ENCODE assay signal across 8 cellular contexts in genomic region chr2:168136392-168136977, GRCh38.
DNase-seq lines count a peak whose midpoint lies in the region; ATAC-seq, FAIRE-seq and TF ChIP-seq lines count a peak whose summit lies in the region.

No MANE protein-coding gene starts in this region.

- no peak for TF ChIP-seq POLR2A in K562 (conservative IDR thresholded peaks at IDR 0.05)

- H3K27ac ChIP-seq in DND-41 (ENCODE audit: low read length) (no peak overlapping the region), K562 (ENCODE audit: extremely low read depth, low read depth, low read length) (no peak overlapping the region), left lung (no peak overlapping the region)

- H3K9ac ChIP-seq in DND-41 (ENCODE audit: low read depth, low read length) (no peak overlapping the region), K562 (ENCODE audit: insufficient read depth in 1 of 2, low read depth in 2 of 2, low read length in 2 of 2) (no peak overlapping the region)

- H3K4me3 ChIP-seq in DND-41 (ENCODE audit: low read depth in 1 of 2, low read length in 2 of 2) = no peak overlapping the region
- H3K4me3 ChIP-seq in K562 = no peak overlapping the region
- H3K4me3 ChIP-seq in left lung = no peak overlapping the region

- BruUV-seq in K562 (replicated peaks; lab: Mats Ljungman, UMichigan) = no TSS peak

- H3K9me1 ChIP-seq in K562 (ENCODE audit: control insufficient read depth, insufficient read depth, low read length) = no peaks in the 10 kb centered on the region

- H3K9me3 ChIP-seq in DND-41 (ENCODE audit: insufficient read depth, low read length, severe bottlenecking) = no peaks in the 10 kb centered on the region
- H3K9me3 ChIP-seq in K562 (replicated peaks; ENCODE audit: control insufficient read depth, insufficient read depth, low read depth, low read length) = no peaks in the 10 kb centered on the region
- no peaks in the 10 kb centered on the region for H3K9me3 ChIP-seq in left lung

- no peak for TF ChIP-seq EP300 in K562 (IDR thresholded peaks at IDR 0.05; ENCODE audit: low read length)

- H4K20me1 ChIP-seq in DND-41 (ENCODE audit: insufficient read depth, low read length) (peaks cover 3% of the 10 kb centered on the region; the same call in 1 of the 2 replicates), K562 (replicated peaks; ENCODE audit: control insufficient read depth, insufficient read depth, low read length) (no peaks in the 10 kb centered on the region)

- DNase-seq in DND-41 (no peak), NAMALWA (ENCODE audit: low spot score) (peak; percentile 60), K562 (ENCODE audit: extremely low read depth in 1 of 4, low spot score in 3 of 4) (peak; percentile 24 to 44 (median 38)), left lung (no peak), NCI-H187 (lab: John Stamatoyannopoulos, UW) (no peak)
- DNase-seq in effector CD4-positive, alpha-beta T cell = no peak

- H3K36me3 ChIP-seq in DND-41 (ENCODE audit: insufficient read depth, low read length) = peaks cover 36% of the 10 kb centered on the region
- H3K36me3 ChIP-seq in K562 (ENCODE audit: control insufficient read depth, insufficient read depth, low read length) = no peaks in the 10 kb centered on the region
- no peaks in the 10 kb centered on the region for H3K36me3 ChIP-seq in left lung

- H2AFZ ChIP-seq in DND-41 (ENCODE audit: low read depth, low read length) = no peak overlapping the region
- H2AFZ ChIP-seq in K562 (ENCODE audit: low read depth, low read length) = no peak overlapping the region

- WGBS in K562 (ENCODE audit: insufficient coverage, low coverage, missing lambda C conversion rate) = 3% methylated on average over 2 of the region's 2 CpGs

- H3K4me1 ChIP-seq in DND-41 (ENCODE audit: insufficient read depth, low read length) (no peaks in the 10 kb centered on the region), K562 (replicated peaks in 1 of 2; ENCODE audit: control insufficient read depth in 2 of 2, insufficient read depth in 2 of 2, low read length in 2 of 2) (no peaks in the 10 kb centered on the region), left lung (no peaks in the 10 kb centered on the region)

- TF ChIP-seq CTCF in DND-41 (IDR thresholded peaks at IDR 0.05; ENCODE audit: borderline replicate concordance, extremely low read depth, low read length, poor library complexity, severe bottlenecking) = peak; percentile 68
- peak; percentile 24 to 61 (median 45); a peak in 5 of 6 replicates for TF ChIP-seq CTCF in K562 (IDR thresholded peaks at IDR 0.05 in 2 of 3, conservative IDR thresholded peaks at IDR 0.05 in 1 of 3; ENCODE audit: insufficient read depth in 2 of 3, low read depth in 1 of 3, low read length in 3 of 3)
- TF ChIP-seq CTCF in left lung (IDR thresholded peaks at IDR 0.05) = peak; percentile 43 to 47

- CTCF ChIA-PET in K562 (lab: Yijun Ruan, JAX; ENCODE audit: low intra/inter-chr PET ratio) = interaction anchor here (0.6 to 1.1 kb wide), 3 partner anchors 197 to 1000 kb away, joined by 3 to 5 read pairs (median 3); no protein-coding TSS in a partner anchor

- POLR2A ChIA-PET in K562 (lab: Yijun Ruan, JAX) = no interaction called here

- in situ Hi-C loops in K562 (cut with MboI) = no loop called here

- no peaks in the 10 kb centered on the region for H3K79me2 ChIP-seq in DND-41 (ENCODE audit: insufficient read depth, low read length)
- no peaks in the 10 kb centered on the region for H3K79me2 ChIP-seq in K562 (ENCODE audit: control insufficient read depth, insufficient read depth, low read length)

- H3K4me2 ChIP-seq in DND-41 (ENCODE audit: insufficient read depth, low read length) = no peak overlapping the region
- no peak overlapping the region for H3K4me2 ChIP-seq in K562 (ENCODE audit: insufficient read depth, low read length)

- intact Hi-C loops in K562 (cut with micrococcal nuclease) (loop anchor here (5.0 kb wide), 1 partner anchor 201 kb away; no protein-coding TSS in a partner anchor), left lung (cut with DNase I) (no loop called here)

- peak; percentile 20 to 54; a peak in 2 of 4 replicates for TF ChIP-seq RAD21 in K562 (CRISPR knock-in tag; conservative IDR thresholded peaks at IDR 0.05 in 1 of 2, IDR thresholded peaks at IDR 0.05 in 1 of 2)

- no peaks in the 10 kb centered on the region for H3K27me3 ChIP-seq in DND-41 (ENCODE audit: insufficient read depth, low read length, poor library complexity)
- H3K27me3 ChIP-seq in K562 (ENCODE audit: control insufficient read depth in 2 of 2, insufficient read depth in 2 of 2, low read length in 2 of 2) = peaks cover 0 to 6% of the 10 kb centered on the region in 2 experiments; a peak in 2 of 5 replicates
- H3K27me3 ChIP-seq in left lung = no peaks in the 10 kb centered on the region

- ATAC-seq in DND-41 (ENCODE audit: insufficient read depth, low read depth) (peak; percentile 62), GM21526 (IDR thresholded peaks at IDR 0.05; ENCODE audit: low FRiP score, unreplicated experiment) (peak; percentile 66), K562 (peak; percentile 80), left lung (peak; percentile 73), GM21367 (IDR thresholded peaks at IDR 0.05; ENCODE audit: unreplicated experiment) (no peak)

- peak; percentile 69 for FAIRE-seq in K562 (lab: Jason Lieb, UNC)

TF ChIP-seq in K562, 482 proteins besides CTCF, POLR2A, EP300 and RAD21:
- TF ChIP-seq HIVEP1 (CRISPR knock-in tag; IDR thresholded peaks at IDR 0.05) (no peak), TAF7 (tag; IDR thresholded peaks at IDR 0.05) (no peak)
- TF ChIP-seq, protein P1, sequence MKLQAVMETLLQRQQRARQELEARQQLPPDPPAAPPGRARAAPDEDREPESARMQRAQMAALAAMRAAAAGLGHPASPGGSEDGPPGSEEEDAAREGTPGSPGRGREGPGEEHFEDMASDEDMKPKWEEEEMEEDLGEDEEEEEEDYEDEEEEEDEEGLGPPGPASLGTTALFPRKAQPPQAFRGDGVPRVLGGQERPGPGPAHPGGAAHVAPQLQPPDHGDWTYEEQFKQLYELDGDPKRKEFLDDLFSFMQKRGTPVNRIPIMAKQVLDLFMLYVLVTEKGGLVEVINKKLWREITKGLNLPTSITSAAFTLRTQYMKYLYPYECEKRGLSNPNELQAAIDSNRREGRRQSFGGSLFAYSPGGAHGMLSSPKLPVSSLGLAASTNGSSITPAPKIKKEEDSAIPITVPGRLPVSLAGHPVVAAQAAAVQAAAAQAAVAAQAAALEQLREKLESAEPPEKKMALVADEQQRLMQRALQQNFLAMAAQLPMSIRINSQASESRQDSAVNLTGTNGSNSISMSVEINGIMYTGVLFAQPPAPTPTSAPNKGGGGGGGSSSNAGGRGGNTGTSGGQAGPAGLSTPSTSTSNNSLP (IDR thresholded peaks at IDR 0.05; ENCODE audit: borderline replicate concordance, low read depth, low read length) = 0 out of 2 replicates have a peak, but pooled peaks have one; percentile 58
TF ChIP-seq in K562: peak in this region for 1.

Comparison
In these comparisons a context has a peak if more than half of its experiments do, and no peak if none do; other contexts are left out.
1. DNase-seq: peak in NAMALWA (single experiment) and K562 (4 of 4); none in DND-41 (single experiment), left lung (0 of 2), effector CD4-positive, alpha-beta T cell (single experiment) and NCI-H187 (0 of 2).
2. Peak in every context shown above with its lines, with median percentiles within 50 percentile points of each other: CTCF ChIP-seq.